ENCODE assay signal across 1 cellular context in the genomic region with DNA sequence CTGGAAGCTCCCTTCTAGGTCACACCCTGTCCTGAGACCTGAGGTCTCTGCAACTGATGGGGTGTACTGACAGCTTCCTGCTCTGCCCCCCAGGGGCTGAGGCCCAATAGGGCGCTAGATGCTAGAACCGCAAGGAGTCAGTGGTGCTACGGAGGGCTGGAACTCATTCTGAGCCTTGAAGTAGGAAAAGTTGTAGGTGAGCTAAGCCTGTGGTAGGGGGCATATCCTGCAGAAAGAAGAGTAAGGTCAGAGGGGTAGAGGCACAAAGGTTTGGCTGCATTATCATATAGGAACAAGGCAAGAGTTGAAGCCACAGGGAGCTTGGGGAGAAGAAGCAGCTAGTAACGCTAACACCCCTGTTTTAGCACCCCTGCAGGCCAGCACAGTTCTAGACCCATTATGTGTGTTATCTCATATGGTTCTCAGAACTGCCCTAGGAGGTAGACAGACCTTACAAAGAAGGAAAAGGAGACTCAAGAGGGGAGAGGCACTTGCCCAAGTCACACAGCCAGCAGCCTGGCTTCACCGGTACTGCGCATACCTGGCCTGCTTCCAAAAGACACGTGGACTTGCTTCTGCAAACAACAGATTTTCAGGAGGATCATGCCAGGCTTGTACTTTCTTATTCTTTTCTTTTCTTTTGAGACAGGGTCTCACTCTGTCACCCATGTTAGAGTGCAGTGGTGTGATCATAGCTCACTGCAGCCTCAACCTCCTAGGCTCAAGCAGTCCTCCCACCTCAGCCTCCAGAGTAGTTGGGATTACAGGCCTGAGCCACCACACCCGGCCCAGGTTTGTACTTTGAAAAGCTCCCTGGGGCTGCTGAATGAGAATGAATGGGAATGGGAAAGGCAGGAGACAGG.
A peak's percentile ranks its signal among the peaks of the same experiment; 100 is the strongest.
TF ChIP-seq lines count a peak whose summit lies in the region.

No MANE protein-coding gene starts in this region.

TF ChIP-seq in K562, 482 proteins besides CTCF, POLR2A, EP300 and RAD21 (continued from another document and continues in another):
- TF ChIP-seq ZNF197 (CRISPR knock-in tag; IDR thresholded peaks at IDR 0.05; ENCODE audit: low read depth): no peak
- TF ChIP-seq CC2D1A (IDR thresholded peaks at IDR 0.05): 0 out of 2 replicates have a peak, but pooled peaks have one; percentile 13
- TF ChIP-seq ZNF766 (CRISPR knock-in tag; conservative IDR thresholded peaks at IDR 0.05): 0 out of 2 replicates have a peak, but pooled peaks have one; percentile 23
- peak; percentile 29 for TF ChIP-seq EP400 (IDR thresholded peaks at IDR 0.05)
- peak; percentile 61; the same call in 1 of the 2 replicates for TF ChIP-seq ZNF644 (tag; IDR thresholded peaks at IDR 0.05; ENCODE audit: low read depth)
- no peak; the same call in 1 of the 2 replicates for TF ChIP-seq ZBTB7A (IDR thresholded peaks at IDR 0.05; ENCODE audit: borderline replicate concordance, control insufficient read depth, low read depth, low read length)
- TF ChIP-seq, protein P1, sequence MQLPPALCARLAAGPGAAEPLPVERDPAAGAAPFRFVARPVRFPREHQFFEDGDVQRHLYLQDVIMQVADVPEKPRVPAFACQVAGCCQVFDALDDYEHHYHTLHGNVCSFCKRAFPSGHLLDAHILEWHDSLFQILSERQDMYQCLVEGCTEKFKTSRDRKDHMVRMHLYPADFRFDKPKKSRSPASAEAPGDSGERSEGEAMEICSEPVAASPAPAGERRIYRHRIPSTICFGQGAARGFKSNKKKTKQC (CRISPR knock-in tag; IDR thresholded peaks at IDR 0.05): no peak
- peak; percentile 39 for TF ChIP-seq RBFOX2 (IDR thresholded peaks at IDR 0.05; ENCODE audit: low read depth, low read length)
- 0 out of 2 replicates have a peak, but pooled peaks have one; percentile 55 for TF ChIP-seq ZNF584 (CRISPR knock-in tag; IDR thresholded peaks at IDR 0.05; ENCODE audit: low read depth)
- TF ChIP-seq, protein P2, sequence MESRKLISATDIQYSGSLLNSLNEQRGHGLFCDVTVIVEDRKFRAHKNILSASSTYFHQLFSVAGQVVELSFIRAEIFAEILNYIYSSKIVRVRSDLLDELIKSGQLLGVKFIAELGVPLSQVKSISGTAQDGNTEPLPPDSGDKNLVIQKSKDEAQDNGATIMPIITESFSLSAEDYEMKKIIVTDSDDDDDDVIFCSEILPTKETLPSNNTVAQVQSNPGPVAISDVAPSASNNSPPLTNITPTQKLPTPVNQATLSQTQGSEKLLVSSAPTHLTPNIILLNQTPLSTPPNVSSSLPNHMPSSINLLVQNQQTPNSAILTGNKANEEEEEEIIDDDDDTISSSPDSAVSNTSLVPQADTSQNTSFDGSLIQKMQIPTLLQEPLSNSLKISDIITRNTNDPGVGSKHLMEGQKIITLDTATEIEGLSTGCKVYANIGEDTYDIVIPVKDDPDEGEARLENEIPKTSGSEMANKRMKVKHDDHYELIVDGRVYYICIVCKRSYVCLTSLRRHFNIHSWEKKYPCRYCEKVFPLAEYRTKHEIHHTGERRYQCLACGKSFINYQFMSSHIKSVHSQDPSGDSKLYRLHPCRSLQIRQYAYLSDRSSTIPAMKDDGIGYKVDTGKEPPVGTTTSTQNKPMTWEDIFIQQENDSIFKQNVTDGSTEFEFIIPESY (CRISPR knock-in tag; IDR thresholded peaks at IDR 0.05): peak; percentile 98
- TF ChIP-seq NEUROD1 (IDR thresholded peaks at IDR 0.05; ENCODE audit: borderline replicate concordance, low read depth, low read length, partially characterized antibody): no peak
- no peak for TF ChIP-seq FOXJ3 (CRISPR knock-in tag; IDR thresholded peaks at IDR 0.05)
- TF ChIP-seq ZSCAN29 (IDR thresholded peaks at IDR 0.05): no peak
- TF ChIP-seq, protein P3, sequence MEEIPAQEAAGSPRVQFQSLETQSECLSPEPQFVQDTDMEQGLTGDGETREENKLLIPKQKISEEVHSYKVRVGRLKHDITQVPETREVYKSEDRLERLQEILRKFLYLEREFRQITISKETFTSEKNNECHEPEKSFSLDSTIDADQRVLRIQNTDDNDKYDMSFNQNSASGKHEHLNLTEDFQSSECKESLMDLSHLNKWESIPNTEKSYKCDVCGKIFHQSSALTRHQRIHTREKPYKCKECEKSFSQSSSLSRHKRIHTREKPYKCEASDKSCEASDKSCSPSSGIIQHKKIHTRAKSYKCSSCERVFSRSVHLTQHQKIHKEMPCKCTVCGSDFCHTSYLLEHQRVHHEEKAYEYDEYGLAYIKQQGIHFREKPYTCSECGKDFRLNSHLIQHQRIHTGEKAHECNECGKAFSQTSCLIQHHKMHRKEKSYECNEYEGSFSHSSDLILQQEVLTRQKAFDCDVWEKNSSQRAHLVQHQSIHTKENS (CRISPR knock-in tag; IDR thresholded peaks at IDR 0.05): no peak
- no peak for TF ChIP-seq RHOXF2B (CRISPR knock-in tag; conservative IDR thresholded peaks at IDR 0.05)
- TF ChIP-seq ZNF41 (CRISPR knock-in tag; conservative IDR thresholded peaks at IDR 0.05): 0 out of 2 replicates have a peak, but pooled peaks have one; percentile 3
- TF ChIP-seq ZNF668 (CRISPR knock-in tag; IDR thresholded peaks at IDR 0.05): peak; percentile 75; the same call in 1 of the 2 replicates
- TF ChIP-seq CCAR2 (IDR thresholded peaks at IDR 0.05; ENCODE audit: low read depth, low read length): no peak
- TF ChIP-seq KAT7 (CRISPR knock-in tag; IDR thresholded peaks at IDR 0.05; ENCODE audit: borderline replicate concordance): 0 out of 2 replicates have a peak, but pooled peaks have one; percentile 45
- TF ChIP-seq FIP1L1 (IDR thresholded peaks at IDR 0.05; ENCODE audit: low read depth, low read length, poor library complexity, severe bottlenecking): no peak
- no peak for TF ChIP-seq NR2C2 (CRISPR knock-in tag; IDR thresholded peaks at IDR 0.05)
- peak; percentile 52 for TF ChIP-seq NR2C2 (tag; IDR thresholded peaks at IDR 0.05)
- no peak; the same call in 1 of the 2 replicates for TF ChIP-seq ZNF134 (CRISPR knock-in tag; conservative IDR thresholded peaks at IDR 0.05)
- TF ChIP-seq ILK (tag; IDR thresholded peaks at IDR 0.05; ENCODE audit: borderline replicate concordance, low read depth): no peak
- no peak for TF ChIP-seq RFX1 (IDR thresholded peaks at IDR 0.05)
- TF ChIP-seq BRD4 (IDR thresholded peaks at IDR 0.05): peak; percentile 59; the same call in 1 of the 2 replicates
- no peak for TF ChIP-seq SREBF1 (IDR thresholded peaks at IDR 0.05; ENCODE audit: borderline replicate concordance, low read depth, low read length)
- 0 out of 2 replicates have a peak, but pooled peaks have one; percentile 39 for TF ChIP-seq ZNF707 (CRISPR knock-in tag; conservative IDR thresholded peaks at IDR 0.05)
- TF ChIP-seq MECOM (CRISPR knock-in tag; IDR thresholded peaks at IDR 0.05): peak; percentile 70
- no peak for TF ChIP-seq RBM22 (IDR thresholded peaks at IDR 0.05; ENCODE audit: low read depth, low read length, poor library complexity, severe bottlenecking)
- 0 out of 2 replicates have a peak, but pooled peaks have one; percentile 17 for TF ChIP-seq FOXJ2 (tag; IDR thresholded peaks at IDR 0.05)
- TF ChIP-seq, protein P4, sequence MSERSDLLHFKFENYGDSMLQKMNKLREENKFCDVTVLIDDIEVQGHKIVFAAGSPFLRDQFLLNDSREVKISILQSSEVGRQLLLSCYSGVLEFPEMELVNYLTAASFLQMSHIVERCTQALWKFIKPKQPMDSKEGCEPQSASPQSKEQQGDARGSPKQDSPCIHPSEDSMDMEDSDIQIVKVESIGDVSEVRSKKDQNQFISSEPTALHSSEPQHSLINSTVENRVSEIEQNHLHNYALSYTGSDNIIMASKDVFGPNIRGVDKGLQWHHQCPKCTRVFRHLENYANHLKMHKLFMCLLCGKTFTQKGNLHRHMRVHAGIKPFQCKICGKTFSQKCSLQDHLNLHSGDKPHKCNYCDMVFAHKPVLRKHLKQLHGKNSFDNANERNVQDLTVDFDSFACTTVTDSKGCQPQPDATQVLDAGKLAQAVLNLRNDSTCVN (CRISPR knock-in tag; IDR thresholded peaks at IDR 0.05): peak; percentile 76; the same call in 1 of the 2 replicates
- TF ChIP-seq, protein P5, sequence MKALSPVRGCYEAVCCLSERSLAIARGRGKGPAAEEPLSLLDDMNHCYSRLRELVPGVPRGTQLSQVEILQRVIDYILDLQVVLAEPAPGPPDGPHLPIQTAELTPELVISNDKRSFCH (CRISPR knock-in tag; IDR thresholded peaks at IDR 0.05): 0 out of 2 replicates have a peak, but pooled peaks have one; percentile 60
- TF ChIP-seq, protein P5 (tag; IDR thresholded peaks at IDR 0.05): no peak; the same call in 1 of the 2 replicates
- peak; percentile 55 for TF ChIP-seq NFRKB (IDR thresholded peaks at IDR 0.05; ENCODE audit: low read depth)
- TF ChIP-seq CCNT2 (IDR thresholded peaks at IDR 0.05; ENCODE audit: borderline replicate concordance, extremely low read depth, insufficient read length, low read depth, low read length): no peak
- TF ChIP-seq SAFB2 (IDR thresholded peaks at IDR 0.05; ENCODE audit: borderline replicate concordance, low read depth, low read length, severe bottlenecking): no peak
- peak; percentile 55 for TF ChIP-seq BRD9 (IDR thresholded peaks at IDR 0.05; ENCODE audit: low read depth, partially characterized antibody)
- TF ChIP-seq ZNF347 (CRISPR knock-in tag; IDR thresholded peaks at IDR 0.05; ENCODE audit: low read depth): no peak
- TF ChIP-seq STAT5A (IDR thresholded peaks at IDR 0.05; ENCODE audit: borderline replicate concordance, low read length): no peak
- TF ChIP-seq TBP (optimal IDR thresholded peaks at IDR 0.05; ENCODE audit: low read depth, low read length): peak; percentile 30
- TF ChIP-seq MTA2 (IDR thresholded peaks at IDR 0.05; ENCODE audit: low read depth): 0 out of 2 replicates have a peak, but pooled peaks have one; percentile 32
- TF ChIP-seq, protein P6, sequence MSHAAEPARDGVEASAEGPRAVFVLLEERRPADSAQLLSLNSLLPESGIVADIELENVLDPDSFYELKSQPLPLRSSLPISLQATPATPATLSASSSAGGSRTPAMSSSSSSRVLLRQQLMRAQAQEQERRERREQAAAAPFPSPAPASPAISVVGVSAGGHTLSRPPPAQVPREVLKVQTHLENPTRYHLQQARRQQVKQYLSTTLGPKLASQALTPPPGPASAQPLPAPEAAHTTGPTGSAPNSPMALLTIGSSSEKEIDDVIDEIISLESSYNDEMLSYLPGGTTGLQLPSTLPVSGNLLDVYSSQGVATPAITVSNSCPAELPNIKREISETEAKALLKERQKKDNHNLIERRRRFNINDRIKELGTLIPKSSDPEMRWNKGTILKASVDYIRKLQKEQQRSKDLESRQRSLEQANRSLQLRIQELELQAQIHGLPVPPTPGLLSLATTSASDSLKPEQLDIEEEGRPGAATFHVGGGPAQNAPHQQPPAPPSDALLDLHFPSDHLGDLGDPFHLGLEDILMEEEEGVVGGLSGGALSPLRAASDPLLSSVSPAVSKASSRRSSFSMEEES (CRISPR knock-in tag; IDR thresholded peaks at IDR 0.05): peak; percentile 12; the same call in 1 of the 2 replicates
- no peak for TF ChIP-seq GATAD2B (IDR thresholded peaks at IDR 0.05; ENCODE audit: borderline replicate concordance)
- 0 out of 2 replicates have a peak, but pooled peaks have one; percentile 27 for TF ChIP-seq GTF2E2 (tag; IDR thresholded peaks at IDR 0.05)
- no peak for TF ChIP-seq ZFP30 (CRISPR knock-in tag; IDR thresholded peaks at IDR 0.05; ENCODE audit: borderline replicate concordance)
- TF ChIP-seq, protein P7, sequence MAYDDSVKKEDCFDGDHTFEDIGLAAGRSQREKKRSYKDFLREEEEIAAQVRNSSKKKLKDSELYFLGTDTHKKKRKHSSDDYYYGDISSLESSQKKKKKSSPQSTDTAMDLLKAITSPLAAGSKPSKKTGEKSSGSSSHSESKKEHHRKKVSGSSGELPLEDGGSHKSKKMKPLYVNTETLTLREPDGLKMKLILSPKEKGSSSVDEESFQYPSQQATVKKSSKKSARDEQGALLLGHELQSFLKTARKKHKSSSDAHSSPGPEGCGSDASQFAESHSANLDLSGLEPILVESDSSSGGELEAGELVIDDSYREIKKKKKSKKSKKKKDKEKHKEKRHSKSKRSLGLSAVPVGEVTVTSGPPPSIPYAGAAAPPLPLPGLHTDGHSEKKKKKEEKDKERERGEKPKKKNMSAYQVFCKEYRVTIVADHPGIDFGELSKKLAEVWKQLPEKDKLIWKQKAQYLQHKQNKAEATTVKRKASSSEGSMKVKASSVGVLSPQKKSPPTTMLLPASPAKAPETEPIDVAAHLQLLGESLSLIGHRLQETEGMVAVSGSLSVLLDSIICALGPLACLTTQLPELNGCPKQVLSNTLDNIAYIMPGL (CRISPR knock-in tag; IDR thresholded peaks at IDR 0.05): no peak; the same call in 1 of the 2 replicates
- TF ChIP-seq ESRRA (IDR thresholded peaks at IDR 0.05; ENCODE audit: borderline replicate concordance, low read depth): 0 out of 2 replicates have a peak, but pooled peaks have one; percentile 8
- TF ChIP-seq, protein P8, sequence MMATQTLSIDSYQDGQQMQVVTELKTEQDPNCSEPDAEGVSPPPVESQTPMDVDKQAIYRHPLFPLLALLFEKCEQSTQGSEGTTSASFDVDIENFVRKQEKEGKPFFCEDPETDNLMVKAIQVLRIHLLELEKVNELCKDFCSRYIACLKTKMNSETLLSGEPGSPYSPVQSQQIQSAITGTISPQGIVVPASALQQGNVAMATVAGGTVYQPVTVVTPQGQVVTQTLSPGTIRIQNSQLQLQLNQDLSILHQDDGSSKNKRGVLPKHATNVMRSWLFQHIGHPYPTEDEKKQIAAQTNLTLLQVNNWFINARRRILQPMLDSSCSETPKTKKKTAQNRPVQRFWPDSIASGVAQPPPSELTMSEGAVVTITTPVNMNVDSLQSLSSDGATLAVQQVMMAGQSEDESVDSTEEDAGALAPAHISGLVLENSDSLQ (IDR thresholded peaks at IDR 0.05): peak; percentile 83
- no peak; the same call in 1 of the 2 replicates for TF ChIP-seq MYC (IDR thresholded peaks at IDR 0.05; ENCODE audit: low read depth, low read length)
- TF ChIP-seq MYC (CRISPR knock-in tag; IDR thresholded peaks at IDR 0.05; ENCODE audit: borderline replicate concordance, low read depth): no peak; the same call in 1 of the 2 replicates
- no peak for TF ChIP-seq BRCA1 (IDR thresholded peaks at IDR 0.05)
- no peak for TF ChIP-seq BRCA1 (CRISPR knock-in tag; IDR thresholded peaks at IDR 0.05)
- TF ChIP-seq ZFPM2 (CRISPR knock-in tag; IDR thresholded peaks at IDR 0.05): no peak
- no peak for TF ChIP-seq FOXK1 (CRISPR knock-in tag; IDR thresholded peaks at IDR 0.05; ENCODE audit: borderline replicate concordance)
- no peak for TF ChIP-seq ZNF785 (CRISPR knock-in tag; IDR thresholded peaks at IDR 0.05)
- TF ChIP-seq SMAD2 (IDR thresholded peaks at IDR 0.05; ENCODE audit: low read depth, low read length): no peak
- TF ChIP-seq SMARCC2 (IDR thresholded peaks at IDR 0.05; ENCODE audit: low read depth): peak; percentile 43; the same call in 1 of the 2 replicates
- no peak for TF ChIP-seq DNMT1 (IDR thresholded peaks at IDR 0.05)
- TF ChIP-seq KDM5B (IDR thresholded peaks at IDR 0.05; ENCODE audit: insufficient replicate concordance, low read depth, low read length): peak; percentile 51
- peak; percentile 52 for TF ChIP-seq BACH1 (tag; IDR thresholded peaks at IDR 0.05)
- TF ChIP-seq NUFIP1 (IDR thresholded peaks at IDR 0.05; ENCODE audit: partially characterized antibody): peak; percentile 18
- TF ChIP-seq MEF2A (IDR thresholded peaks at IDR 0.05; ENCODE audit: control insufficient read depth, low read depth, low read length): no peak
